In the genomic region with DNA sequence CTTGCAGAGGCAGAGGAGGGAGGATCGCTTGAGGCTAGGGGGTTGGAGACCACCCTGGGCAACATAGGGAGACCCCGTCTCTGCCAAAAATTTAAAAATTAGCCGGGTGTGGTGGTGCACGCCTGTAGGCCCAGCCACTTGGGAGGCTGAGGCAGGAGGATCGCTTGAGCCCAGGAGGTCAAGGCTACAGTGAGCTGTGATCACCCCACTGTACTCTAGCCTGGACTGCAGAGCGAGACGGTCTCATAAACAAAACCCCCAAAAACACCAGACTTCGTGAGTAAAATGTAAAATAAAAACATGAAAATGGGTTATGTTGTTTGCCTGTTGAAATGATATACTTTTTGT, we compare ENCODE assay signal across 1 cellular context.
TF ChIP-seq lines count a peak whose summit lies in the region.

No MANE protein-coding gene starts in this region.

TF ChIP-seq in HEK293, 187 proteins besides CTCF, POLR2A, EP300 and RAD21 (continued from another document):
- TF ChIP-seq, protein P1, sequence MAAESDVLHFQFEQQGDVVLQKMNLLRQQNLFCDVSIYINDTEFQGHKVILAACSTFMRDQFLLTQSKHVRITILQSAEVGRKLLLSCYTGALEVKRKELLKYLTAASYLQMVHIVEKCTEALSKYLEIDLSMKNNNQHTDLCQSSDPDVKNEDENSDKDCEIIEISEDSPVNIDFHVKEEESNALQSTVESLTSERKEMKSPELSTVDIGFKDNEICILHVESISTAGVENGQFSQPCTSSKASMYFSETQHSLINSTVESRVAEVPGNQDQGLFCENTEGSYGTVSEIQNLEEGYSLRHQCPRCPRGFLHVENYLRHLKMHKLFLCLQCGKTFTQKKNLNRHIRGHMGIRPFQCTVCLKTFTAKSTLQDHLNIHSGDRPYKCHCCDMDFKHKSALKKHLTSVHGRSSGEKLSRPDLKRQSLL (tag by site-specific recombination; IDR thresholded peaks at IDR 0.05): no peak
- TF ChIP-seq KLF9 (tag by site-specific recombination; IDR thresholded peaks at IDR 0.05; ENCODE audit: low read depth): no peak
- TF ChIP-seq TRIM28 (IDR thresholded peaks at IDR 0.05; ENCODE audit: borderline replicate concordance, low read length): no peak
- TF ChIP-seq, protein P2, sequence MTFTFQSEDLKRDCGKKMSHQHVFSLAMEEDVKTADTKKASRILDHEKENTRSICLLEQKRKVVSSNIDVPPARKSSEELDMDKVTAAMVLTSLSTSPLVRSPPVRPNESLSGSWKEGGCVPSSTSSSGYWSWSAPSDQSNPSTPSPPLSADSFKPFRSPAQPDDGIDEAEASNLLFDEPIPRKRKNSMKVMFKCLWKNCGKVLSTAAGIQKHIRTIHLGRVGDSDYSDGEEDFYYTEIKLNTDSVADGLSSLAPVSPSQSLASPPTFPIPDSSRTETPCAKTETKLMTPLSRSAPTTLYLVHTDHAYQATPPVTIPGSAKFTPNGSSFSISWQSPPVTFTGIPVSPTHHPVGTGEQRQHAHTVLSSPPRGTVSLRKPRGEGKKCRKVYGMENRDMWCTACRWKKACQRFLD (tag by site-specific recombination; IDR thresholded peaks at IDR 0.05): no peak
- TF ChIP-seq, protein P3, sequence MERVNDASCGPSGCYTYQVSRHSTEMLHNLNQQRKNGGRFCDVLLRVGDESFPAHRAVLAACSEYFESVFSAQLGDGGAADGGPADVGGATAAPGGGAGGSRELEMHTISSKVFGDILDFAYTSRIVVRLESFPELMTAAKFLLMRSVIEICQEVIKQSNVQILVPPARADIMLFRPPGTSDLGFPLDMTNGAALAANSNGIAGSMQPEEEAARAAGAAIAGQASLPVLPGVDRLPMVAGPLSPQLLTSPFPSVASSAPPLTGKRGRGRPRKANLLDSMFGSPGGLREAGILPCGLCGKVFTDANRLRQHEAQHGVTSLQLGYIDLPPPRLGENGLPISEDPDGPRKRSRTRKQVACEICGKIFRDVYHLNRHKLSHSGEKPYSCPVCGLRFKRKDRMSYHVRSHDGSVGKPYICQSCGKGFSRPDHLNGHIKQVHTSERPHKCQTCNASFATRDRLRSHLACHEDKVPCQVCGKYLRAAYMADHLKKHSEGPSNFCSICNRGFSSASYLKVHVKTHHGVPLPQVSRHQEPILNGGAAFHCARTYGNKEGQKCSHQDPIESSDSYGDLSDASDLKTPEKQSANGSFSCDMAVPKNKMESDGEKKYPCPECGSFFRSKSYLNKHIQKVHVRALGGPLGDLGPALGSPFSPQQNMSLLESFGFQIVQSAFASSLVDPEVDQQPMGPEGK (tag by site-specific recombination; IDR thresholded peaks at IDR 0.05): no peak
- TF ChIP-seq, protein P4, sequence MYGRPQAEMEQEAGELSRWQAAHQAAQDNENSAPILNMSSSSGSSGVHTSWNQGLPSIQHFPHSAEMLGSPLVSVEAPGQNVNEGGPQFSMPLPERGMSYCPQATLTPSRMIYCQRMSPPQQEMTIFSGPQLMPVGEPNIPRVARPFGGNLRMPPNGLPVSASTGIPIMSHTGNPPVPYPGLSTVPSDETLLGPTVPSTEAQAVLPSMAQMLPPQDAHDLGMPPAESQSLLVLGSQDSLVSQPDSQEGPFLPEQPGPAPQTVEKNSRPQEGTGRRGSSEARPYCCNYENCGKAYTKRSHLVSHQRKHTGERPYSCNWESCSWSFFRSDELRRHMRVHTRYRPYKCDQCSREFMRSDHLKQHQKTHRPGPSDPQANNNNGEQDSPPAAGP (tag by site-specific recombination; IDR thresholded peaks at IDR 0.05): no peak
- no peak for TF ChIP-seq ZNF571 (tag by site-specific recombination; IDR thresholded peaks at IDR 0.05)
- TF ChIP-seq ZNF529 (tag by site-specific recombination; IDR thresholded peaks at IDR 0.05; ENCODE audit: insufficient replicate concordance): no peak
TF ChIP-seq in HEK293: peak in this region for 0.
